ENCODE assay signal across 29 cellular contexts in the genomic region with DNA sequence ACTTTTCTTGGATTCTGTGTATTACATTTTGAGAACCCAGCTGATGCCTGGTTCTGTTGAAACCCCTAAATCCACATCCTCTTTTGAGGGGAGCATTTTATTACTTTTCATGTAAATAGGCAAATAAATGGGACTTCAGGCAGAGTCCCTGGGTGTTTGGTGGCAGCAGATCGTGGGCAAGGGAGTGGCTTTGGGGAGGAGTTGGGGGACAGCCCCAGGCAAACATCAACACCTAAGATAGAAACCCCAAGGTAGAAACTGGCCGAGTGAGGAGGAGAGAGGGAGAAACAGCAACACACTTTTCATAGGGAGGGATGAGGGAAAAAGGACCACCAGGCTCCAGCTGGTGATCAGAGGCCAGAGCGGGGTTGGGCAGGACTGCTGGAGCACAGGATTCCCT. TPM values are rescaled to one million over a fixed set of nuclear protein-coding genes. Genes with fewer than 3 reads are reported as not detected.
DNase-seq lines count a peak whose midpoint lies in the region; ATAC-seq, FAIRE-seq and TF ChIP-seq lines count a peak whose summit lies in the region.
"Had no signal": no experiment of that assay in that cellular context is flagged by ENCODE, and none has a peak within 500 bp of the region (broad histone marks: within the 10 kb centered on the region; RNA-seq: fewer than 3 reads in every experiment).

No MANE protein-coding gene starts in this region.

- peaks cover 11% of the 10 kb centered on the region for H3K9me3 ChIP-seq in GM12878 (replicated peaks; ENCODE audit: control insufficient read depth, insufficient read depth, low read length)
- no peaks in the 10 kb centered on the region for H3K9me3 ChIP-seq in prostate gland
- no peaks in the 10 kb centered on the region for H3K9me3 ChIP-seq in pancreas
- H3K9me3 ChIP-seq: colonic mucosa, left lung had no signal

- DNase-seq in T-helper 1 cell (no peak), GM12891 (ENCODE audit: insufficient read length, low spot score) (no peak), GM12878 (ENCODE audit: low read depth, low spot score) (no peak), posterior vena cava (ENCODE audit: low spot score) (peak; percentile 58), prostate gland (ENCODE audit: low spot score) (no peak), pancreas (no peak)
- no peak for DNase-seq in stimulated activated CD4-positive, alpha-beta T cell treated with anti-CD3 and anti-CD28 coated beads, Interleukin-15, amount 100 ng/mL, for 24 hours
- DNase-seq: aorta; colonic mucosa; effector CD8-positive, alpha-beta T cell; GM23248; mesenchymal stem cell; NCI-H1417 treated with DMSO at 0.1 percent for 48 hours; NCI-H2081 treated with DMSO at 0.1 percent for 48 hours; NCI-H345; Right ventricle myocardium superior; stimulated activated CD4-positive, alpha-beta T cell treated with anti-CD3 and anti-CD28 coated beads, Interleukin-12 subunit alpha, Interleukin-12 subunit beta, amount 100 ng/mL, for 4 hours; stimulated activated CD4-positive, alpha-beta T cell treated with anti-CD3 and anti-CD28 coated beads, Interleukin-4, amount 100 ng/mL, for 1 hour had no signal

- no TSS peak for BruUV-seq in GM12878 (replicated peaks; lab: Mats Ljungman, UMichigan)

- H3K36me3 ChIP-seq in GM12878 (ENCODE audit: control insufficient read depth in 2 of 2, insufficient read depth in 2 of 2, low read length in 1 of 2) (peaks cover 11 to 20% of the 10 kb centered on the region in 2 experiments; a peak in 3 of 4 replicates), prostate gland (no peaks in the 10 kb centered on the region), pancreas (no peaks in the 10 kb centered on the region)
- H3K36me3 ChIP-seq: colonic mucosa, left lung had no signal

- peaks cover 4% of the 10 kb centered on the region for H3K79me2 ChIP-seq in GM12878 (ENCODE audit: control insufficient read depth, insufficient read depth, low read length)

- H3K27me3 ChIP-seq in GM12878 (replicated peaks in 1 of 2; ENCODE audit: control insufficient read depth in 2 of 2, insufficient read depth in 2 of 2, low read length in 1 of 2) (no peaks in the 10 kb centered on the region), prostate gland (replicated peaks; ENCODE audit: insufficient read depth) (no peaks in the 10 kb centered on the region), pancreas (no peaks in the 10 kb centered on the region)
- H3K27me3 ChIP-seq: cardiac muscle cell, colonic mucosa, left lung had no signal

- peaks cover 19% of the 10 kb centered on the region for H3K4me1 Mint-ChIP-seq in T-helper 1 cell treated with Interleukin-12 subunit alpha and Interleukin-12 subunit beta and Interleukin-4 antibody, amounts not matched to agents 30 μg/mL and 1 μg/mL, for 36 hours (ENCODE audit: low read depth)

- TF ChIP-seq POLR2A in GM12891 (IDR thresholded peaks at IDR 0.05; ENCODE audit: low read depth, low read length) (no peak), GM12878 (IDR thresholded peaks at IDR 0.05; ENCODE audit: low read depth, low read length) (no peak), prostate gland (IDR thresholded peaks at IDR 0.05) (no peak)

- no peaks in the 10 kb centered on the region; the same call in 1 of the 2 replicates for H4K20me1 ChIP-seq in GM12878 (ENCODE audit: control insufficient read depth, insufficient read depth)

- in situ Hi-C loops in GM12878 (cut with MboI): no loop called here

- H3K27ac ChIP-seq in GM12878 (ENCODE audit: control insufficient read depth, insufficient read depth) (no peak overlapping the region), prostate gland (no peak overlapping the region), pancreas (no peak overlapping the region)
- H3K27ac ChIP-seq: 22Rv1, cardiac muscle cell, colonic mucosa, GM23248, left lung had no signal

- H3K27me3 Mint-ChIP-seq in T-helper 1 cell treated with Interleukin-12 subunit alpha and Interleukin-12 subunit beta and Interleukin-4 antibody, amounts not matched to agents 30 μg/mL and 1 μg/mL, for 36 hours (ENCODE audit: low read depth): no peaks in the 10 kb centered on the region
- H3K27me3 Mint-ChIP-seq: activated naive CD8-positive, alpha-beta T cell had no signal

- FAIRE-seq in GM12891 (lab: Jason Lieb, UNC): no peak
- FAIRE-seq in GM12878 (lab: Jason Lieb, UNC): no peak
- no peak for FAIRE-seq in pancreas (lab: Jason Lieb, UNC)
- FAIRE-seq: GM18507, islet of Langerhans had no signal

- intact Hi-C loops in GM12878 (cut with micrococcal nuclease; ENCODE audit: unreplicated experiment): no loop called here
- intact Hi-C loops in posterior vena cava (cut with DNase I): no loop called here
- intact Hi-C loops in prostate gland (cut with DNase I): no loop called here
- intact Hi-C loops in pancreas (cut with DNase I): no loop called here

- WGBS in GM12878 (ENCODE audit: insufficient coverage, insufficient replicate concordance, low lambda C conversion rate, missing lambda C conversion rate): 32% methylated on average over 3 of the region's 3 CpGs
- WGBS in prostate gland: 57% methylated on average over 3 of the region's 3 CpGs
- 82 to 91% methylated on average over 3 of the region's 3 CpGs for WGBS in pancreas, 2 donors

- H3K4me1 ChIP-seq in GM12878 (ENCODE audit: control insufficient read depth, insufficient read depth, low read length) (no peaks in the 10 kb centered on the region), prostate gland (replicated peaks) (no peaks in the 10 kb centered on the region), pancreas (no peaks in the 10 kb centered on the region)
- H3K4me1 ChIP-seq: colonic mucosa, left lung had no signal

- no peak for TF ChIP-seq EP300 in GM12878 (IDR thresholded peaks at IDR 0.05; ENCODE audit: borderline replicate concordance in 1 of 2, control insufficient read depth in 1 of 2, low read depth in 2 of 2, low read length in 2 of 2)

- ATAC-seq in GM12878: peak; percentile 26; the same call in 1 of the 3 replicates
- ATAC-seq in pancreas: no peak
- ATAC-seq: left lung, Panc1, sciatic nerve, SK-N-SH treated with all-trans-retinoic acid at 6 μM for 48 hours had no signal

- H3K27ac Mint-ChIP-seq in T-helper 1 cell treated with Interleukin-12 subunit alpha and Interleukin-12 subunit beta and Interleukin-4 antibody, amounts not matched to agents 30 μg/mL and 1 μg/mL, for 36 hours: peak overlapping the region; percentile 21
- H3K27ac Mint-ChIP-seq: activated naive CD8-positive, alpha-beta T cell; T-helper 2 cell treated with Interferon-gamma antibody and Interleukin-4, amounts not matched to agents 5 μg/mL and 100 μg/mL, for 36 hours had no signal

- TF ChIP-seq RAD21 in GM12878 (IDR thresholded peaks at IDR 0.05; ENCODE audit: insufficient read depth, low read depth, low read length): no peak

- CTCF ChIA-PET in GM12878 (lab: Yijun Ruan, JAX): no interaction called here

- no peak overlapping the region for H3K4me3 Mint-ChIP-seq in T-helper 1 cell treated with Interleukin-12 subunit alpha and Interleukin-12 subunit beta and Interleukin-4 antibody, amounts not matched to agents 30 μg/mL and 1 μg/mL, for 36 hours
- H3K4me3 Mint-ChIP-seq: activated naive CD8-positive, alpha-beta T cell; T-helper 2 cell treated with Interferon-gamma antibody and Interleukin-4, amounts not matched to agents 5 μg/mL and 100 μg/mL, for 36 hours had no signal

- H3K4me2 ChIP-seq in GM12878 (ENCODE audit: control insufficient read depth, insufficient read depth): no peak overlapping the region

- SMC1A ChIA-PET in GM12878 (lab: Charles Lee; ENCODE audit: uncharacterized antibody, unreplicated experiment): interaction anchor here (1.2 kb wide), 1 partner anchor 59 kb away, joined by 3 read pairs; no protein-coding TSS in a partner anchor

- TF ChIP-seq CTCF in GM12878 (IDR thresholded peaks at IDR 0.05 in 2 of 3, conservative IDR thresholded peaks at IDR 0.05 in 1 of 3; ENCODE audit: control insufficient read depth in 2 of 3, extremely low read depth in 1 of 3, insufficient read depth in 1 of 3, low read depth in 3 of 3, low read length in 3 of 3): no peak
- TF ChIP-seq CTCF in prostate gland (IDR thresholded peaks at IDR 0.05): no peak
- TF ChIP-seq CTCF in pancreas (IDR thresholded peaks at IDR 0.05): no peak

- H3K9ac ChIP-seq in GM12878 (ENCODE audit: control insufficient read depth, insufficient read depth, low read length): no peak overlapping the region
- H3K9ac ChIP-seq: GM23248 had no signal

- H3K4me3 ChIP-seq in GM12878 (no peak overlapping the region), prostate gland (no peak overlapping the region), pancreas (no peak overlapping the region)
- H3K4me3 ChIP-seq: cardiac muscle cell, colonic mucosa, GM23248, left lung had no signal

- POLR2A ChIA-PET in GM12878 (lab: Charles Lee): no interaction called here

- no peak overlapping the region for H2AFZ ChIP-seq in GM12878 (ENCODE audit: control insufficient read depth, low read depth, low read length)
- H2AFZ ChIP-seq: GM23248 had no signal

- RAD21 ChIA-PET in GM12878 (lab: Charles Lee; ENCODE audit: unreplicated experiment): no interaction called here

- H3K36me3 Mint-ChIP-seq in T-helper 1 cell treated with Interleukin-12 subunit alpha and Interleukin-12 subunit beta and Interleukin-4 antibody, amounts not matched to agents 30 μg/mL and 1 μg/mL, for 36 hours (ENCODE audit: low read depth): peaks cover 57% of the 10 kb centered on the region

- peaks cover 25% of the 10 kb centered on the region for H3K9me3 Mint-ChIP-seq in T-helper 1 cell treated with Interleukin-12 subunit alpha and Interleukin-12 subunit beta and Interleukin-4 antibody, amounts not matched to agents 30 μg/mL and 1 μg/mL, for 36 hours

TF ChIP-seq in GM12878, 131 proteins besides CTCF, POLR2A, EP300 and RAD21 (continues in another document):
- no peak for TF ChIP-seq ZBED1 (IDR thresholded peaks at IDR 0.05; ENCODE audit: borderline replicate concordance)

RNA-seq across cellular contexts. Expression of gene MSI2, which starts 46.4 kb away (rescaled TPM):
- 51.0 TPM for polyA plus RNA-seq in GM12891 (2012; ENCODE audit: low read depth, missing spikeins)
- 386 and 393 TPM in 2 replicates for total RNA-seq in GM12878 (2013; cell fraction: nucleolus; rRNA removed)
- total RNA-seq in GM12878 (2014; rRNA removed) (37.9 and 40.2 TPM in 2 replicates), GM12878 (2014; rRNA removed; fragmentation: Illumina TruSeq; extraction: Trizol) (50.0 and 50.4 TPM in 2 replicates), GM12878 (2021) (74.1 and 76.1 TPM in 2 replicates), posterior vena cava (10 to 100 TPM; 23.2 to 30.9 TPM), prostate gland (10 to 100 TPM; 53.1 to 74.0 TPM), pancreas (10 to 100 TPM; 25.3 to 48.9 (median 33.8) TPM)
- polyA plus RNA-seq in GM12878 (2011; ENCODE audit: low read depth): 36.0 TPM
- polyA plus RNA-seq in GM12878 (2011; rRNA removed) (57.5 and 73.9 TPM in 2 replicates), GM12878 (2014; fragmentation: Illumina TruSeq; extraction: Trizol) (61.4 and 88.0 TPM in 2 replicates), GM12878 (2014; fragmentation: Nextera tagmentation; extraction: Ambion mirVana) (1 to 10 TPM; 6.1 to 9.5 TPM), GM12878 (2014; rRNA removed) (43.8 and 47.2 TPM in 2 replicates), GM12878 (2016; fragmentation: Nextera tagmentation; extraction: Ambion mirVana) (10 to 100 TPM; 15.5 to 16.3 TPM), pancreas (10 to 100 TPM; 10.4 to 18.7 TPM)
- 48.9 and 56.2 TPM in 2 replicates for polyA plus RNA-seq in GM12878 (2011; cell fraction: cytosol; rRNA removed)
- 75.9 and 85.6 TPM in 2 replicates for polyA plus RNA-seq in GM12878 (2011; cell fraction: nucleus; rRNA removed)
- 45.1 and 53.0 TPM in 2 replicates for polyA plus RNA-seq in GM12878 (2012)
- polyA minus RNA-seq in GM12878 (2011; rRNA and poly(A)+ RNA removed): 88.4 and 94.0 TPM in 2 replicates
- 17.3 and 25.7 TPM in 2 replicates for polyA minus RNA-seq in GM12878 (2011; cell fraction: cytosol; rRNA and poly(A)+ RNA removed)
- polyA minus RNA-seq in GM12878 (2011; cell fraction: nucleus; rRNA and poly(A)+ RNA removed): 52.5 and 102 TPM in 2 replicates
